In genomic region chr4:60805500-60806313, GRCh38 we compare ENCODE assay signal across 8 cellular contexts.
DNase-seq lines count a peak whose midpoint lies in the region; ATAC-seq and TF ChIP-seq lines count a peak whose summit lies in the region.

No MANE protein-coding gene starts in this region.

- no peaks in the 10 kb centered on the region for H3K79me1 ChIP-seq in IMR-90 (ENCODE audit: low read depth in 1 of 2, low read length in 2 of 2)

- H2AK9ac ChIP-seq in IMR-90 (replicated peaks; ENCODE audit: low read depth, low read length, poor library complexity): no peak overlapping the region

- H2BK15ac ChIP-seq in IMR-90 (ENCODE audit: low read depth, low read length): no peak overlapping the region; the same call in 2 of the 3 replicates

- ATAC-seq in IMR-90 (ENCODE audit: low read depth): peak; percentile 80
- no peak for ATAC-seq in HG02852 (IDR thresholded peaks at IDR 0.05; ENCODE audit: unreplicated experiment)
- no peak for ATAC-seq in HG03159 (IDR thresholded peaks at IDR 0.05; ENCODE audit: unreplicated experiment)
- ATAC-seq in GM21515 (IDR thresholded peaks at IDR 0.05; ENCODE audit: unreplicated experiment): no peak

- no peaks in the 10 kb centered on the region for H3K79me2 ChIP-seq in SU-DHL-6 (ENCODE audit: insufficient read depth, low read length)

- H3F3A ChIP-seq in SU-DHL-6 (ENCODE audit: insufficient read depth): no peaks in the 10 kb centered on the region

- no peak overlapping the region for H2BK20ac ChIP-seq in IMR-90 (ENCODE audit: low read depth, low read length)

- no peaks in the 10 kb centered on the region for H3K9me2 ChIP-seq in SU-DHL-6 (replicated peaks; ENCODE audit: insufficient read depth, low read length)

- H3K27ac ChIP-seq in IMR-90 (ENCODE audit: insufficient read depth, low read length) (no peak overlapping the region), SU-DHL-6 (ENCODE audit: low read depth, low read length) (no peak overlapping the region)

- dilution Hi-C loops in IMR-90 (cut with HindIII; ENCODE audit: low sequenced_read_pairs, unreplicated experiment): no loop called here

- H3K18ac ChIP-seq in IMR-90 (ENCODE audit: low read depth, low read length): no peak overlapping the region

- TF ChIP-seq CTCF in GM10248 (IDR thresholded peaks at IDR 0.05; ENCODE audit: control extremely low read depth, extremely low read depth, low read depth, missing control alignments): peak; percentile 44
- peak; percentile 51 for TF ChIP-seq CTCF in IMR-90 (conservative IDR thresholded peaks at IDR 0.05; ENCODE audit: low read depth, low read length)
- no peak for TF ChIP-seq CTCF in SU-DHL-6 (IDR thresholded peaks at IDR 0.05; ENCODE audit: insufficient read depth, low read length, poor library complexity, severe bottlenecking)

- H4K8ac ChIP-seq in IMR-90 (ENCODE audit: low read depth in 2 of 2, low read length in 2 of 2): no peak overlapping the region

- H4K20me1 ChIP-seq in IMR-90 (ENCODE audit: insufficient read depth, low read length): no peaks in the 10 kb centered on the region
- H4K20me1 ChIP-seq in SU-DHL-6 (ENCODE audit: low read depth, low read length): no peaks in the 10 kb centered on the region

- H3K36me3 ChIP-seq in IMR-90 (ENCODE audit: control insufficient read depth, insufficient read depth, low read length) (no peaks in the 10 kb centered on the region), SU-DHL-6 (ENCODE audit: low read length) (no peaks in the 10 kb centered on the region)

- no peak overlapping the region for H3K23ac ChIP-seq in IMR-90 (ENCODE audit: low read depth, low read length)

- POLR2A ChIA-PET in GM10248 (lab: Yijun Ruan, JAX): no interaction called here
- POLR2A ChIA-PET in IMR-90 (lab: Charles Lee; ENCODE audit: unreplicated experiment): no interaction called here

- H3K4ac ChIP-seq in IMR-90 (ENCODE audit: low read depth, low read length): no peak overlapping the region

- H3K27me3 ChIP-seq in IMR-90 (ENCODE audit: control insufficient read depth, insufficient read depth, low read length) (no peaks in the 10 kb centered on the region), SU-DHL-6 (ENCODE audit: low read length) (no peaks in the 10 kb centered on the region)

- no peak overlapping the region for H3K4me3 ChIP-seq in IMR-90 (ENCODE audit: insufficient read depth, low read depth, low read length)
- no peak overlapping the region for H3K4me3 ChIP-seq in SU-DHL-6 (ENCODE audit: insufficient read depth, low read length, poor library complexity, severe bottlenecking)

- in situ Hi-C loops in IMR-90 (cut with MboI; ENCODE audit: low sequenced_read_pairs): no loop called here

- no peak overlapping the region for H2BK5ac ChIP-seq in IMR-90 (ENCODE audit: low read depth, low read length, poor library complexity, severe bottlenecking)

- no peak for TF ChIP-seq POLR2A in IMR-90 (IDR thresholded peaks at IDR 0.05; ENCODE audit: low read depth, low read length)

- no peak overlapping the region for H4K5ac ChIP-seq in IMR-90 (ENCODE audit: low read depth, low read length)

- no peak overlapping the region for H3K14ac ChIP-seq in IMR-90 (replicated peaks; ENCODE audit: low read depth, low read length)

- CTCF ChIA-PET in GM10248 (lab: Yijun Ruan, JAX): interaction anchor here (0.7 to 0.8 kb wide), 2 partner anchors 17 to 1838 kb away, joined by 3 read pairs; no protein-coding TSS in a partner anchor
- CTCF ChIA-PET in IMR-90 (lab: Yijun Ruan, JAX): interaction anchor here (0.5 to 1.1 kb wide), 6 partner anchors 19 to 753 kb away, joined by 3 to 6 read pairs (median 3); no protein-coding TSS in a partner anchor

- TF ChIP-seq RAD21 in IMR-90 (IDR thresholded peaks at IDR 0.05; ENCODE audit: low read length): peak; percentile 51

- no TSS peak for BruUV-seq in IMR-90 (replicated peaks; lab: Mats Ljungman, UMichigan)

- 31% methylated on average over 2 of the region's 6 CpGs; no CpG with 5 or more reads in 1 of the 2 experiments for WGBS in IMR-90 (ENCODE audit: extremely low coverage in 2 of 2, insufficient read length in 1 of 2), 2 experiments

- H3K9ac ChIP-seq in IMR-90 (ENCODE audit: low read depth, low read length) (no peak overlapping the region), SU-DHL-6 (ENCODE audit: low read length) (no peak overlapping the region)

- H3K9me3 ChIP-seq in IMR-90 (ENCODE audit: control insufficient read depth, insufficient read depth, low read length): no peaks in the 10 kb centered on the region
- H3K9me3 ChIP-seq in SU-DHL-6 (ENCODE audit: insufficient read depth, low read length): no peaks in the 10 kb centered on the region

- H2BK120ac ChIP-seq in IMR-90 (ENCODE audit: low read depth, low read length): no peak overlapping the region

- H3K9me1 ChIP-seq in IMR-90 (ENCODE audit: insufficient read depth, low read length): no peaks in the 10 kb centered on the region

- DNase-seq in GM10248 (ENCODE audit: extremely low spot score) (peak; percentile 4), IMR-90 (peak; percentile 31), iPS-NIHi7 (ENCODE audit: extremely low spot score) (peak; percentile 54), activated T-cell treated with anti-CD3 and anti-CD28 coated beads for 4 hours (no peak)

- no peaks in the 10 kb centered on the region for H3K4me1 ChIP-seq in IMR-90 (ENCODE audit: control insufficient read depth, insufficient read depth, low read length)

- peak overlapping the region; percentile 13 for H2AFZ ChIP-seq in IMR-90 (replicated peaks; ENCODE audit: low read length, poor library complexity)
- H2AFZ ChIP-seq in SU-DHL-6 (ENCODE audit: low read depth, low read length, severe bottlenecking): peak overlapping the region; percentile 82

- H3K56ac ChIP-seq in IMR-90 (ENCODE audit: extremely low read depth, insufficient read depth, low read length): no peak overlapping the region; the same call in 1 of the 2 replicates

- intact Hi-C loops in IMR-90 (cut with micrococcal nuclease): no loop called here

- H2AK5ac ChIP-seq in IMR-90 (ENCODE audit: low read depth, low read length): no peak overlapping the region

- H3K4me2 ChIP-seq in IMR-90 (ENCODE audit: low read depth, low read length): peak overlapping the region; percentile 76
- H3K4me2 ChIP-seq in SU-DHL-6 (ENCODE audit: low read depth, low read length, poor library complexity, severe bottlenecking): peak overlapping the region; percentile 28

- no peak overlapping the region for H4K91ac ChIP-seq in IMR-90 (ENCODE audit: insufficient read depth, low read depth, low read length)

TF ChIP-seq in IMR-90, 13 proteins besides CTCF, POLR2A, EP300 and RAD21:
- TF ChIP-seq SMC3 (IDR thresholded peaks at IDR 0.05; ENCODE audit: low read depth, low read length) (0 out of 2 replicates have a peak, but pooled peaks have one; percentile 21), MAZ (IDR thresholded peaks at IDR 0.05; ENCODE audit: borderline replicate concordance, low read depth, low read length) (no peak), FOS (IDR thresholded peaks at IDR 0.05; ENCODE audit: low read depth, low read length) (no peak), MAFK (IDR thresholded peaks at IDR 0.05; ENCODE audit: low read depth, low read length) (no peak), USF2 (IDR thresholded peaks at IDR 0.05; ENCODE audit: low read depth, low read length) (peak; percentile 24; the same call in 1 of the 2 replicates)
